ENCODE assay signal across 20 cellular contexts in the genomic region with DNA sequence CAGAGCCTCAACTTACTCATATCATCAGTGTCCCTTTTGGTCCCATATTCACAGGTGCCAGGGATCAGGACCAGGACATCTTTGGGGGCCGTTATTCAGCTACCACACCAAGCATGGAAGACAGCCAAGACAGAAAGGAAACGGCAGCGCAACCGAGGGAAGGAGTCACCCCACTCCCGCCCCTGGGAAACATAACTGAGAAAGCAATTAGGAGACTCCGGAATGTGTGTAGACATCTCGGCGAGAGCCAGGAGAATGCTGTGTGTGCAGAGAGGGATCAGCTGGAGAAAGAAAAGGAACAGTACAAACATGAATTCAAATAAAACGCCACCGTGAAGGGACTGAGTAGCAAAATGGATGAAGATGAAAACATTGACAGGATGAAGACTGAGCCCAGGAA. TPM values are rescaled to one million over a fixed set of nuclear protein-coding genes. Genes with fewer than 3 reads are reported as not detected.
A peak's percentile ranks its signal among the peaks of the same experiment; 100 is the strongest.
DNase-seq lines count a peak whose midpoint lies in the region; ATAC-seq, FAIRE-seq and TF ChIP-seq lines count a peak whose summit lies in the region.
"Had no signal": no experiment of that assay in that cellular context is flagged by ENCODE, and none has a peak within 500 bp of the region (broad histone marks: within the 10 kb centered on the region; RNA-seq: fewer than 3 reads in every experiment).

No MANE protein-coding gene starts in this region.

- H3K9ac ChIP-seq in endothelial cell of umbilical vein (replicated peaks; ENCODE audit: extremely low read depth, insufficient read depth, low read length) = no peak overlapping the region

- peak overlapping the region; percentile 26 for H3K4me2 ChIP-seq in endothelial cell of umbilical vein (ENCODE audit: insufficient read depth, low read length)
- peak overlapping the region; percentile 57 for H3K4me2 ChIP-seq in osteoblast (ENCODE audit: insufficient read depth, low read length)

- dilution Hi-C loops in endothelial cell of umbilical vein (cut with MboI; ENCODE audit: extremely low pct_ligation_motif_present, low sequenced_read_pairs) = no loop called here

- H3K4me1 ChIP-seq in endothelial cell of umbilical vein (ENCODE audit: control insufficient read depth, extremely low read depth, insufficient read depth, low read length) (peaks cover 39% of the 10 kb centered on the region), osteoblast (ENCODE audit: insufficient read depth, low read length) (peaks cover 65% of the 10 kb centered on the region)

- H3K27ac ChIP-seq in endothelial cell of umbilical vein (ENCODE audit: insufficient read depth, low read depth, low read length) (no peak overlapping the region), osteoblast (ENCODE audit: low read depth, low read length) (peak overlapping the region; percentile 55)
- H3K27ac ChIP-seq: heart left ventricle, left ventricle myocardium inferior, prostate gland had no signal

- H3K36me3 ChIP-seq in endothelial cell of umbilical vein (ENCODE audit: control insufficient read depth in 2 of 2, extremely low read depth in 1 of 2, insufficient read depth in 2 of 2, low read length in 2 of 2) (no peaks in the 10 kb centered on the region), osteoblast (ENCODE audit: insufficient read depth, low read length) (no peaks in the 10 kb centered on the region)
- H3K36me3 ChIP-seq: heart left ventricle, left ventricle myocardium inferior, prostate gland had no signal

- no peaks in the 10 kb centered on the region for H4K20me1 ChIP-seq in endothelial cell of umbilical vein (replicated peaks; ENCODE audit: control insufficient read depth, extremely low read depth, insufficient read depth, low read length)
- H4K20me1 ChIP-seq in osteoblast (ENCODE audit: insufficient read depth, low read length) = no peaks in the 10 kb centered on the region

- CTCF ChIA-PET in endothelial cell of umbilical vein (lab: Charles Lee) = interaction anchor here (1.3 kb wide), 1 partner anchor 16 kb away, joined by 3 read pairs; no protein-coding TSS in a partner anchor
- CTCF ChIA-PET in HEK293T (lab: Yijun Ruan, JAX) = no interaction called here

- no peaks in the 10 kb centered on the region for H3K79me2 ChIP-seq in endothelial cell of umbilical vein (ENCODE audit: control insufficient read depth, insufficient read depth, low read length)
- H3K79me2 ChIP-seq in osteoblast (ENCODE audit: insufficient read depth, low read length) = no peaks in the 10 kb centered on the region

- peak; percentile 85 for FAIRE-seq in endothelial cell of umbilical vein (lab: Jason Lieb, UNC)
- FAIRE-seq: endometrium had no signal

- ATAC-seq in GM21381 (IDR thresholded peaks at IDR 0.05; ENCODE audit: unreplicated experiment) = no peak
- ATAC-seq: activated CD8-positive, alpha-beta memory T cell treated with anti-CD3 and anti-CD28 coated beads, Interleukin-2, amount 10 ng/mL, durations not matched to agents 7 days and 5 days; heart left ventricle; PC-3 had no signal

- H3K9me3 ChIP-seq in endothelial cell of umbilical vein (replicated peaks; ENCODE audit: control insufficient read depth, insufficient read depth, low read length) (no peaks in the 10 kb centered on the region), osteoblast (ENCODE audit: low read depth, low read length) (no peaks in the 10 kb centered on the region)
- H3K9me3 ChIP-seq: heart left ventricle, left ventricle myocardium inferior, prostate gland had no signal

- H2AFZ ChIP-seq in endothelial cell of umbilical vein (ENCODE audit: low read depth, low read length) = peak overlapping the region; percentile 18
- no peak overlapping the region for H2AFZ ChIP-seq in osteoblast (ENCODE audit: low read length)

- BruUV-seq in endothelial cell of umbilical vein (replicated peaks; lab: Mats Ljungman, UMichigan) = no TSS peak

- no peak for TF ChIP-seq CTCF in endothelial cell of umbilical vein (IDR thresholded peaks at IDR 0.05; ENCODE audit: extremely low read depth in 1 of 2, insufficient read depth in 1 of 2, low read depth in 1 of 2, low read length in 2 of 2)
- TF ChIP-seq CTCF in osteoblast (IDR thresholded peaks at IDR 0.05; ENCODE audit: extremely low read depth, low read depth, low read length) = no peak

- H3K9me1 ChIP-seq in endothelial cell of umbilical vein (replicated peaks; ENCODE audit: control insufficient read depth, extremely low read depth, insufficient read depth, low read length) = no peaks in the 10 kb centered on the region

- POLR2A ChIA-PET in endothelial cell of umbilical vein (lab: Charles Lee) = interaction anchor here (0.5 to 0.6 kb wide), 2 partner anchors 11 to 15 kb away, joined by 3 to 4 read pairs; no protein-coding TSS in a partner anchor
- POLR2A ChIA-PET in HEK293T (lab: Yijun Ruan, JAX) = no interaction called here

- intact Hi-C loops in endothelial cell of umbilical vein (cut with micrococcal nuclease) = no loop called here

- DNase-seq in GM04503 (ENCODE audit: low read depth) (peak; percentile 53), RPMI7951 (ENCODE audit: low read depth) (peak; percentile 72), endothelial cell of umbilical vein (ENCODE audit: low read depth, low spot score) (peak; percentile 46), osteoblast (ENCODE audit: insufficient read length, low spot score, missing footprints) (peak; percentile 91), NCI-H2171 (lab: John Stamatoyannopoulos, UW) (no peak), NAMALWA (ENCODE audit: low spot score) (no peak), HEK293T (ENCODE audit: extremely low spot score) (no peak)
- DNase-seq: activated B cell treated with CpG ODN at 0.5 μM for 24 hours; activated CD8-positive, alpha-beta memory T cell treated with anti-CD3 and anti-CD28 coated beads, Interleukin-2, amount 10 ng/mL, durations not matched to agents 7 days and 5 days; CD4-positive, CD25-positive, alpha-beta regulatory T cell; heart left ventricle; left ventricle myocardium inferior; naive B cell; NCI-H187; NCI-H526; PC-3; stimulated activated CD4-positive, alpha-beta T cell treated with anti-CD3 and anti-CD28 coated beads, Interleukin-15, amount 100 ng/mL, for 24 hours had no signal

- H3K27me3 ChIP-seq in endothelial cell of umbilical vein (ENCODE audit: control insufficient read depth in 2 of 2, insufficient read depth in 2 of 2, low read length in 2 of 2) = no peaks in the 10 kb centered on the region
- H3K27me3 ChIP-seq in osteoblast (ENCODE audit: insufficient read depth, low read length) = peaks cover 5% of the 10 kb centered on the region

- no peak for TF ChIP-seq POLR2A in endothelial cell of umbilical vein (IDR thresholded peaks at IDR 0.05; ENCODE audit: low read depth, low read length)

- H3K4me3 ChIP-seq in endothelial cell of umbilical vein (replicated peaks in 1 of 3; ENCODE audit: insufficient read depth in 1 of 3, low read depth in 1 of 3, low read length in 3 of 3) (no peak overlapping the region), osteoblast (ENCODE audit: insufficient read depth, low read length) (no peak overlapping the region)
- H3K4me3 ChIP-seq: heart left ventricle, left ventricle myocardium inferior, prostate gland had no signal

TF ChIP-seq in endothelial cell of umbilical vein, 7 proteins besides CTCF, POLR2A, EP300 and RAD21:
- TF ChIP-seq GATA2 (IDR thresholded peaks at IDR 0.05; ENCODE audit: insufficient read depth, insufficient read length, low read depth, low read length) (no peak), POLR2AphosphoS5 (IDR thresholded peaks at IDR 0.05; ENCODE audit: insufficient read depth, low read depth, low read length) (peak; percentile 12)

TF ChIP-seq in HEK293T, 16 proteins besides CTCF, POLR2A, EP300 and RAD21 (continues in another document):
- TF ChIP-seq NFRKB (IDR thresholded peaks at IDR 0.05) (no peak), ARNT (IDR thresholded peaks at IDR 0.05) (no peak), CTBP1 (IDR thresholded peaks at IDR 0.05; ENCODE audit: borderline replicate concordance) (no peak), HDGF (IDR thresholded peaks at IDR 0.05; ENCODE audit: borderline replicate concordance) (no peak), ELF4 (IDR thresholded peaks at IDR 0.05) (no peak), L3MBTL2 (conservative IDR thresholded peaks at IDR 0.05) (no peak), BHLHE40 (IDR thresholded peaks at IDR 0.05; ENCODE audit: borderline replicate concordance) (no peak), ZNF384 (IDR thresholded peaks at IDR 0.05) (no peak), TARDBP (IDR thresholded peaks at IDR 0.05) (no peak), SP1 (IDR thresholded peaks at IDR 0.05) (no peak)
- TF ChIP-seq, protein P1, sequence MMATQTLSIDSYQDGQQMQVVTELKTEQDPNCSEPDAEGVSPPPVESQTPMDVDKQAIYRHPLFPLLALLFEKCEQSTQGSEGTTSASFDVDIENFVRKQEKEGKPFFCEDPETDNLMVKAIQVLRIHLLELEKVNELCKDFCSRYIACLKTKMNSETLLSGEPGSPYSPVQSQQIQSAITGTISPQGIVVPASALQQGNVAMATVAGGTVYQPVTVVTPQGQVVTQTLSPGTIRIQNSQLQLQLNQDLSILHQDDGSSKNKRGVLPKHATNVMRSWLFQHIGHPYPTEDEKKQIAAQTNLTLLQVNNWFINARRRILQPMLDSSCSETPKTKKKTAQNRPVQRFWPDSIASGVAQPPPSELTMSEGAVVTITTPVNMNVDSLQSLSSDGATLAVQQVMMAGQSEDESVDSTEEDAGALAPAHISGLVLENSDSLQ (IDR thresholded peaks at IDR 0.05) = no peak

RNA-seq across cellular contexts. Expression of gene BOK, which starts 13.4 kb away (rescaled TPM):
- 13.1 and 13.2 TPM in 2 replicates for total RNA-seq in RPMI7951 (2014; rRNA removed; shearing (Covaris generic))
- 52.4 and 76.0 TPM in 2 replicates for total RNA-seq in endothelial cell of umbilical vein
- polyA plus RNA-seq in endothelial cell of umbilical vein = 95.5 and 132 TPM in 2 replicates
- 53.7 and 82.1 TPM in 2 replicates for polyA plus RNA-seq in endothelial cell of umbilical vein (2011; cell fraction: cytosol; rRNA removed)
- 43.5 and 57.1 TPM in 2 replicates for polyA plus RNA-seq in endothelial cell of umbilical vein (2011; cell fraction: nucleus; rRNA removed)
- polyA plus RNA-seq in endothelial cell of umbilical vein (2012) = 42.0 and 58.4 TPM in 2 replicates
- polyA minus RNA-seq in endothelial cell of umbilical vein = 43.6 and 49.1 TPM in 2 replicates
- 11.2 TPM for polyA minus RNA-seq in endothelial cell of umbilical vein (2011; cell fraction: cytosol; rRNA and poly(A)+ RNA removed)
- polyA minus RNA-seq in endothelial cell of umbilical vein (2011; cell fraction: nucleus; rRNA and poly(A)+ RNA removed) = 10.4 and 18.2 TPM in 2 replicates
- 33.3 and 41.3 TPM in 2 replicates for total RNA-seq in osteoblast
- total RNA-seq: activated B cell treated with CpG ODN at 0.5 μM for 24 hours; activated CD8-positive, alpha-beta memory T cell treated with anti-CD3 and anti-CD28 coated beads, Interleukin-2, amount 10 ng/mL, durations not matched to agents 7 days and 5 days; CD4-positive, CD25-positive, alpha-beta regulatory T cell had no signal
- polyA plus RNA-seq: CD4-positive, CD25-positive, alpha-beta regulatory T cell had no signal

RNA-seq across cellular contexts. Expression of gene STK25, which starts 36.7 kb away (rescaled TPM):
- total RNA-seq in RPMI7951 (2014; rRNA removed; shearing (Covaris generic)) = 158 and 188 TPM in 2 replicates
- total RNA-seq in endothelial cell of umbilical vein = 236 and 286 TPM in 2 replicates
- 715 and 879 TPM in 2 replicates for polyA plus RNA-seq in endothelial cell of umbilical vein
- polyA plus RNA-seq in endothelial cell of umbilical vein (2011; cell fraction: cytosol; rRNA removed) = 471 and 517 TPM in 2 replicates
- polyA plus RNA-seq in endothelial cell of umbilical vein (2011; cell fraction: nucleus; rRNA removed) = 987 and 1,149 TPM in 2 replicates
- polyA plus RNA-seq in endothelial cell of umbilical vein (2012) = 309 and 348 TPM in 2 replicates
- polyA minus RNA-seq in endothelial cell of umbilical vein = 491 and 545 TPM in 2 replicates
- 48.3 TPM for polyA minus RNA-seq in endothelial cell of umbilical vein (2011; cell fraction: cytosol; rRNA and poly(A)+ RNA removed)
- 226 and 241 TPM in 2 replicates for polyA minus RNA-seq in endothelial cell of umbilical vein (2011; cell fraction: nucleus; rRNA and poly(A)+ RNA removed)
- total RNA-seq in osteoblast = 189 and 227 TPM in 2 replicates

Comparison
In these comparisons a context has a peak if more than half of its experiments do, and no peak if none do; other contexts are left out.
1. DNase-seq: peak in GM04503 (single experiment), RPMI7951 (single experiment), endothelial cell of umbilical vein (single experiment) and osteoblast (single experiment); none in NCI-H2171 (single experiment), NAMALWA (single experiment) and HEK293T (single experiment).